ENCODE assay signal across 17 cellular contexts in genomic region chr21:34215911-34216310, GRCh38.
"Had no signal": no experiment of that assay in that cellular context is flagged by ENCODE, and none has a peak within 500 bp of the region (broad histone marks: within the 10 kb centered on the region; RNA-seq: fewer than 3 reads in every experiment).

No MANE protein-coding gene starts in this region.

- H3K4me1 ChIP-seq: breast epithelium, spleen, uterus had no signal

- H3K36me3 ChIP-seq: breast epithelium, right lobe of liver, spleen, uterus had no signal

- H3K9me3 ChIP-seq: right lobe of liver, uterus had no signal

- H3K4me3 Mint-ChIP-seq: activated CD4-positive, alpha-beta T cell treated with anti-CD3 and anti-CD28 coated beads, Interleukin-2, amount 10 ng/mL, durations not matched to agents 7 days and 5 days; activated naive CD8-positive, alpha-beta T cell treated with anti-CD3 and anti-CD28 coated beads, Interleukin-2, amount 10 ng/mL, durations not matched to agents 7 days and 5 days; endodermal cell; nephron; stimulated activated naive CD8-positive, alpha-beta T cell treated with anti-CD3 and anti-CD28 coated beads, Interleukin-15, amount 100 ng/mL, for 72 hours had no signal

- DNase-seq: activated CD4-positive, alpha-beta T cell treated with anti-CD3 and anti-CD28 coated beads, Interleukin-2, amount 10 ng/mL, durations not matched to agents 7 days and 5 days; activated CD4-positive, CD25-positive, alpha-beta regulatory T cell; activated naive CD8-positive, alpha-beta T cell treated with anti-CD3 and anti-CD28 coated beads, Interleukin-2, amount 10 ng/mL, durations not matched to agents 7 days and 5 days; anterior cingulate cortex; dorsolateral prefrontal cortex; endodermal cell; hypothalamus; kidney; nucleus accumbens; right lobe of liver; spleen; stimulated activated naive CD8-positive, alpha-beta T cell treated with anti-CD3 and anti-CD28 coated beads, Interleukin-15, amount 100 ng/mL, for 72 hours; SW 1271; uterus had no signal

- H3K27ac ChIP-seq: breast epithelium, dorsolateral prefrontal cortex, right lobe of liver, spleen, uterus had no signal

- H3K27me3 Mint-ChIP-seq: activated CD4-positive, alpha-beta T cell treated with anti-CD3 and anti-CD28 coated beads, Interleukin-2, amount 10 ng/mL, durations not matched to agents 7 days and 5 days; progenitor cell of endocrine pancreas; stimulated activated naive CD8-positive, alpha-beta T cell treated with anti-CD3 and anti-CD28 coated beads, Interleukin-15, amount 100 ng/mL, for 72 hours had no signal

- H3K27ac Mint-ChIP-seq: activated CD4-positive, alpha-beta T cell treated with anti-CD3 and anti-CD28 coated beads, Interleukin-2, amount 10 ng/mL, durations not matched to agents 7 days and 5 days; activated naive CD8-positive, alpha-beta T cell treated with anti-CD3 and anti-CD28 coated beads, Interleukin-2, amount 10 ng/mL, durations not matched to agents 7 days and 5 days; endodermal cell; progenitor cell of endocrine pancreas; stimulated activated naive CD8-positive, alpha-beta T cell treated with anti-CD3 and anti-CD28 coated beads, Interleukin-15, amount 100 ng/mL, for 72 hours had no signal

- H3K4me3 ChIP-seq: breast epithelium, dorsolateral prefrontal cortex, right lobe of liver, spleen, uterus had no signal

- H3K27me3 ChIP-seq: breast epithelium, right lobe of liver, spleen, uterus had no signal

- H3K4me1 Mint-ChIP-seq: activated CD4-positive, alpha-beta T cell treated with anti-CD3 and anti-CD28 coated beads, Interleukin-2, amount 10 ng/mL, durations not matched to agents 7 days and 5 days; endodermal cell had no signal
